Comparison of ENCODE assay signal across 8 cellular contexts in the genomic region with DNA sequence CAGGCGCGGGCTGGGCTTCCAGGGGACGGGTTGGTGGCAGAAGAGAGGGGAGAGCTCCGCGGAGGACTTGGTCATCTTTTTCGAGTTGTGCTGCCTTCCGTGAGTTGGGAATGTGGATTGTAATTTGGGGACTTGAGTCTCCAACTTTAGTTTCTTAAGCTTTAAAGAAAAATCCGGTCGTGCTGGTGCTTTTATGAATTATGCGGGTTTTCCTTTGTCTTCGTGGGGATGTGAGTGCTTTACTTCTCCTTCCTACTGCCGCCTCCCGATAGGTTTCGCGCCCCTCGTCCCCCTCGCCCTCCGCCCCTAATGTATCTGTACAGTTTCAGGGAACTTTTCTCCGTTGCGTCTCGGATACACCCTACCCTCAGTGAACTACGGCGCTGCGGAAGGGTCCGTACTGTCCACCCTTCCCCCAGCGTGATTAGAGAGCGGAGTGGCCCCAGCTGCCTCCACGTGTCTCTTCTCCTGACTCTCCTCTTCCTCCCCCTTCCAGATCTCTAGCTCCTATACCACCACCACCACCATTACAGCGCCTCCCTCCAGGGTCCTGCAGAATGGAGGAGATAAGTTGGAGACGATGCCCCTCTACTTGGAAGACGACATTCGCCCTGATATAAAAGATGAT. TPM values are rescaled to one million over a fixed set of nuclear protein-coding genes. Genes with fewer than 3 reads are reported as not detected.
DNase-seq lines count a peak whose midpoint lies in the region; ATAC-seq, FAIRE-seq and TF ChIP-seq lines count a peak whose summit lies in the region.

No MANE protein-coding gene starts in this region.

- H3K36me3 ChIP-seq in HepG2 (replicated peaks in 1 of 2; ENCODE audit: control insufficient read depth in 1 of 2, insufficient read depth in 2 of 2, low read length in 2 of 2) (peaks cover 19 to 47% of the 10 kb centered on the region in 2 experiments), transverse colon (no peaks in the 10 kb centered on the region)

- no peaks in the 10 kb centered on the region for H3K9me3 Mint-ChIP-seq in MCF 10A (ENCODE audit: unreplicated experiment)

- TF ChIP-seq CTCF in MCF 10A (IDR thresholded peaks at IDR 0.05; ENCODE audit: unreplicated experiment) (no peak), HepG2 (CRISPR knock-in tag; IDR thresholded peaks at IDR 0.05) (no peak), transverse colon (IDR thresholded peaks at IDR 0.05) (no peak)

- WGBS in HepG2 (ENCODE audit: low lambda C conversion rate): 2% methylated on average over 25 of the region's 32 CpGs
- WGBS in transverse colon (ENCODE audit: low coverage in 1 of 2), 2 donors: 20% methylated on average over 31 of the region's 32 CpGs; no CpG with 5 or more reads in 1 of the 2 donors

- intact Hi-C loops in MCF 10A (cut with micrococcal nuclease): loop anchor here (1.0 to 2.0 kb wide), 2 partner anchors 23 to 27 kb away; no protein-coding TSS in a partner anchor
- intact Hi-C loops in HepG2 (cut with micrococcal nuclease; ENCODE audit: unreplicated experiment): loop anchor here (1.0 kb wide), 1 partner anchor 26 kb away; no protein-coding TSS in a partner anchor
- intact Hi-C loops in transverse colon (cut with DNase I; ENCODE audit: low total_unique reads): no loop called here

- TF ChIP-seq POLR2A in HepG2 (IDR thresholded peaks at IDR 0.05; ENCODE audit: insufficient read depth in 1 of 2, low read depth in 2 of 2, low read length in 2 of 2): no peak
- TF ChIP-seq POLR2A in transverse colon (IDR thresholded peaks at IDR 0.05): no peak

- in situ Hi-C loops in KBM-7 (cut with MboI; ENCODE audit: low pct_unique_long_range_greater_than_20kb, low sequenced_read_pairs): loop anchor here (10.0 to 25.0 kb wide), 2 partner anchors 77 to 165 kb away; partner anchors contain the start of gene SEC31B
- in situ Hi-C loops in HepG2 (cut with HindIII; ENCODE audit: extremely low pct_ligation_motif_present, low pct_unique_long_range_greater_than_20kb): loop anchor here (25.0 kb wide), 1 partner anchor 540 kb away; no protein-coding TSS in a partner anchor
- in situ Hi-C loops in transverse colon (cut with MboI; ENCODE audit: low pct_ligation_motif_present in 1 of 4, low pct_unique_long_range_greater_than_20kb in 1 of 4, low sequenced_read_pairs in 3 of 4): loop anchor here in 3 of 4 donors (10.0 to 25.0 kb wide), 2 partner anchors 165 to 167 kb away; partner anchors contain the start of gene SEC31B (in 3 of the 3)

- FAIRE-seq in HepG2 (lab: Jason Lieb, UNC): no peak

- peaks cover 49% of the 10 kb centered on the region for H4K20me1 ChIP-seq in HepG2 (ENCODE audit: insufficient read depth, low read length)

- H3K4me1 Mint-ChIP-seq in MCF 10A (ENCODE audit: insufficient read depth, unreplicated experiment): peaks cover 48% of the 10 kb centered on the region

- H3K27me3 Mint-ChIP-seq in MCF 10A (ENCODE audit: insufficient read depth, unreplicated experiment): no peaks in the 10 kb centered on the region

- H3K9me3 ChIP-seq in HepG2 (ENCODE audit: low read length): no peaks in the 10 kb centered on the region
- H3K9me3 ChIP-seq in transverse colon: no peaks in the 10 kb centered on the region

- POLR2A ChIA-PET in MCF 10A (lab: Yijun Ruan, JAX) (interaction anchor here (1.1 to 16.6 kb wide), 12 partner anchors 11 to 684 kb away, joined by 3 to 493 read pairs (median 6); partner anchors contain the start of genes BLOC1S2 and NDUFB8), HepG2 (lab: Yijun Ruan, JAX) (interaction anchor here (1.3 to 12.6 kb wide), 8 partner anchors 11 to 171 kb away, joined by 3 to 287 read pairs (median 8); no protein-coding TSS in a partner anchor)

- H3K4me1 ChIP-seq in HepG2 (ENCODE audit: insufficient read depth, low read length) (peaks cover 63% of the 10 kb centered on the region), transverse colon (peaks cover 0 to 34% (median 21%) of the 10 kb centered on the region in 4 donors)

- H3K27ac ChIP-seq in HepG2 (ENCODE audit: extremely low read length, insufficient read depth, low read length): peak overlapping the region; percentile 81
- peak overlapping the region in 3 of 4 donors; percentile 63 to 72 (median 66) for H3K27ac ChIP-seq in transverse colon

- peak overlapping the region; percentile 83 for H3K27ac Mint-ChIP-seq in MCF 10A (ENCODE audit: low read depth, unreplicated experiment)

- ATAC-seq in HepG2 (no peak), HG02885 (IDR thresholded peaks at IDR 0.05; ENCODE audit: poor library complexity, unreplicated experiment) (no peak), GM18858 (IDR thresholded peaks at IDR 0.05; ENCODE audit: unreplicated experiment) (no peak), HG02884 (IDR thresholded peaks at IDR 0.05; ENCODE audit: unreplicated experiment) (no peak)

- H3K27me3 ChIP-seq in HepG2 (ENCODE audit: control insufficient read depth in 1 of 2, insufficient read depth in 2 of 2, low read length in 2 of 2) (no peaks in the 10 kb centered on the region; a peak in 1 of 5 replicates), transverse colon (no peaks in the 10 kb centered on the region)

- no peak overlapping the region for H2AFZ ChIP-seq in HepG2 (ENCODE audit: low read length)

- H3K36me3 Mint-ChIP-seq in MCF 10A (ENCODE audit: insufficient read depth, unreplicated experiment): peaks cover 34% of the 10 kb centered on the region

- no peak for TF ChIP-seq RAD21 in HepG2 (CRISPR knock-in tag; IDR thresholded peaks at IDR 0.05)

- H3K4me3 Mint-ChIP-seq in MCF 10A (ENCODE audit: unreplicated experiment): peak overlapping the region; percentile 97

- DNase-seq in KBM-7 (peak; percentile 51), MCF 10A (ENCODE audit: unreplicated experiment) (no peak), HepG2 (ENCODE audit: low spot score) (no peak), transverse colon (no peak)

- TF ChIP-seq EP300 in HepG2 (IDR thresholded peaks at IDR 0.05; ENCODE audit: low read depth in 2 of 2, low read length in 2 of 2) (no peak), HepG2 (CRISPR knock-in tag; IDR thresholded peaks at IDR 0.05; ENCODE audit: borderline replicate concordance) (no peak), transverse colon (IDR thresholded peaks at IDR 0.05; ENCODE audit: low read depth) (no peak)

- peak overlapping the region; percentile 83 for H3K4me2 ChIP-seq in HepG2 (ENCODE audit: low read depth, low read length)

- peak overlapping the region; percentile 83 for H3K4me3 ChIP-seq in GM08714 (ENCODE audit: low read length)
- peak overlapping the region; percentile 95 to 99 (median 95) for H3K4me3 ChIP-seq in HepG2 (replicated peaks in 1 of 3; ENCODE audit: insufficient read depth in 1 of 3, low read depth in 2 of 3, low read length in 3 of 3)
- H3K4me3 ChIP-seq in transverse colon: peak overlapping the region; percentile 36 to 73 (median 56)

- TSS peak; percentile 61 for BruUV-seq in MCF 10A (replicated peaks; lab: Mats Ljungman, UMichigan)
- BruUV-seq in HepG2 (replicated peaks; lab: Mats Ljungman, UMichigan): TSS peak; percentile 53

- CTCF ChIA-PET in MCF 10A (lab: Yijun Ruan, JAX): interaction anchor here (0.6 to 19.8 kb wide), 10 partner anchors 9 to 524 kb away, joined by 3 to 372 read pairs (median 6); no protein-coding TSS in a partner anchor
- CTCF ChIA-PET in HepG2 (lab: Yijun Ruan, JAX; ENCODE audit: low intra/inter-chr PET ratio, low total read pairs): interaction anchor here (1.4 kb wide), 1 partner anchor 85 kb away, joined by 5 read pairs; no protein-coding TSS in a partner anchor

- peaks cover 66% of the 10 kb centered on the region for H3K79me2 ChIP-seq in HepG2 (ENCODE audit: insufficient read depth, low read length)

- H3K9ac ChIP-seq in HepG2 (ENCODE audit: insufficient read depth, low read depth, low read length): peak overlapping the region; percentile 89

RNA-seq across cellular contexts. Expression of gene SCD, which starts 0.6 kb away (rescaled TPM):
- total RNA-seq in MCF 10A (2022): 101 and 179 TPM in 2 replicates
- 338 and 492 TPM in 2 replicates for total RNA-seq in HepG2 (2016; rRNA removed; fragmentation: Illumina TruSeq; extraction: Trizol)
- total RNA-seq in HepG2 (2016; cell fraction: cytosol; rRNA removed; fragmentation: Illumina TruSeq; extraction: Trizol; ENCODE audit: low read depth): 31.9 and 37.2 TPM in 2 replicates
- 303 and 473 TPM in 2 replicates for total RNA-seq in HepG2 (2016; cell fraction: insoluble cytoplasmic fraction; rRNA removed; fragmentation: Illumina TruSeq; extraction: Trizol)
- 175 and 195 TPM in 2 replicates for total RNA-seq in HepG2 (2016; cell fraction: membrane; rRNA removed; fragmentation: Illumina TruSeq; extraction: Trizol)
- total RNA-seq in HepG2 (2016; cell fraction: nucleus; rRNA removed; fragmentation: Illumina TruSeq; extraction: Trizol): 532 and 631 TPM in 2 replicates
- 512 and 596 TPM in 2 replicates for polyA plus RNA-seq in HepG2 (2011; rRNA removed)
- 368 and 565 TPM in 2 replicates for polyA plus RNA-seq in HepG2 (2011; cell fraction: cytosol; rRNA removed)
- polyA plus RNA-seq in HepG2 (2011; cell fraction: nucleus; rRNA removed): 147 and 228 TPM in 2 replicates
- 585 and 769 TPM in 2 replicates for polyA plus RNA-seq in HepG2 (2012)
- 36.1 and 38.4 TPM in 2 replicates for polyA plus RNA-seq in HepG2 (2016; cell fraction: cytosol; fragmentation: Illumina TruSeq; extraction: Trizol; ENCODE audit: low read depth)
- polyA plus RNA-seq in HepG2 (2016; cell fraction: insoluble cytoplasmic fraction; fragmentation: Illumina TruSeq; extraction: Trizol; ENCODE audit: low read depth): 315 and 357 TPM in 2 replicates
- 107 and 124 TPM in 2 replicates for polyA plus RNA-seq in HepG2 (2016; cell fraction: membrane; fragmentation: Illumina TruSeq; extraction: Trizol; ENCODE audit: low read depth)
- polyA plus RNA-seq in HepG2 (2016; cell fraction: nucleus; fragmentation: Illumina TruSeq; extraction: Trizol; ENCODE audit: insufficient read depth, low read depth): 708 and 740 TPM in 2 replicates
- 748 and 1,007 TPM in 2 replicates for polyA minus RNA-seq in HepG2 (2011; rRNA and poly(A)+ RNA removed; ENCODE audit: low replicate concordance)
- 527 and 633 TPM in 2 replicates for polyA minus RNA-seq in HepG2 (2011; cell fraction: cytosol; rRNA and poly(A)+ RNA removed)
- polyA minus RNA-seq in HepG2 (2011; cell fraction: nucleus; rRNA and poly(A)+ RNA removed): 165 and 293 TPM in 2 replicates
- 10 to 100 TPM in 3 of 4 donors, 1 to 10 TPM in 1; 9.2 to 62.1 (median 21.8) TPM for total RNA-seq in transverse colon

RNA-seq across cellular contexts. Expression of gene PKD2L1, which starts 17.7 kb away (rescaled TPM):
- total RNA-seq in MCF 10A (2022): not detected in 2 replicates
- 0.07 and 0.31 TPM in 2 replicates for total RNA-seq in HepG2 (2016; rRNA removed; fragmentation: Illumina TruSeq; extraction: Trizol)
- total RNA-seq in HepG2 (2016; cell fraction: cytosol; rRNA removed; fragmentation: Illumina TruSeq; extraction: Trizol; ENCODE audit: low read depth): not detected in 2 replicates
- total RNA-seq in HepG2 (2016; cell fraction: insoluble cytoplasmic fraction; rRNA removed; fragmentation: Illumina TruSeq; extraction: Trizol): 0.07 and 0.30 TPM in 2 replicates
- not detected in 2 replicates for total RNA-seq in HepG2 (2016; cell fraction: membrane; rRNA removed; fragmentation: Illumina TruSeq; extraction: Trizol)
- not detected in 2 replicates for total RNA-seq in HepG2 (2016; cell fraction: nucleus; rRNA removed; fragmentation: Illumina TruSeq; extraction: Trizol)
- 0.15 and 0.27 TPM in 2 replicates for polyA plus RNA-seq in HepG2 (2011; rRNA removed)
- polyA plus RNA-seq in HepG2 (2011; cell fraction: cytosol; rRNA removed): 0.15 and 0.21 TPM in 2 replicates
- polyA plus RNA-seq in HepG2 (2011; cell fraction: nucleus; rRNA removed): 0.61 and 0.90 TPM in 2 replicates
- polyA plus RNA-seq in HepG2 (2012): 0.16 and 0.55 TPM in 2 replicates
- not detected in 2 replicates for polyA plus RNA-seq in HepG2 (2016; cell fraction: cytosol; fragmentation: Illumina TruSeq; extraction: Trizol; ENCODE audit: low read depth)
- polyA plus RNA-seq in HepG2 (2016; cell fraction: insoluble cytoplasmic fraction; fragmentation: Illumina TruSeq; extraction: Trizol; ENCODE audit: low read depth): 0.33 TPM in 1 of 2 replicates, not detected in the other
- not detected in 2 replicates for polyA plus RNA-seq in HepG2 (2016; cell fraction: membrane; fragmentation: Illumina TruSeq; extraction: Trizol; ENCODE audit: low read depth)
- 0.21 TPM in 1 of 2 replicates, not detected in the other for polyA plus RNA-seq in HepG2 (2016; cell fraction: nucleus; fragmentation: Illumina TruSeq; extraction: Trizol; ENCODE audit: insufficient read depth, low read depth)
- polyA minus RNA-seq in HepG2 (2011; rRNA and poly(A)+ RNA removed; ENCODE audit: low replicate concordance): 0.26 and 0.72 TPM in 2 replicates
- polyA minus RNA-seq in HepG2 (2011; cell fraction: cytosol; rRNA and poly(A)+ RNA removed): not detected in 2 replicates
- polyA minus RNA-seq in HepG2 (2011; cell fraction: nucleus; rRNA and poly(A)+ RNA removed): not detected in 2 replicates
- 1 to 10 TPM in 1 of 4 donors, under 1 TPM in 1, not detected in 2; 0.14 to 1.9 TPM for total RNA-seq in transverse colon
